In genomic region chr14:88269816-88270416, GRCh38 we compare ENCODE assay signal across 1 cellular context.
TF ChIP-seq lines count a peak whose summit lies in the region.

No MANE protein-coding gene starts in this region.

TF ChIP-seq in WTC11, 78 proteins besides CTCF, POLR2A, EP300 and RAD21 (continued from another document):
- TF ChIP-seq, protein P1, sequence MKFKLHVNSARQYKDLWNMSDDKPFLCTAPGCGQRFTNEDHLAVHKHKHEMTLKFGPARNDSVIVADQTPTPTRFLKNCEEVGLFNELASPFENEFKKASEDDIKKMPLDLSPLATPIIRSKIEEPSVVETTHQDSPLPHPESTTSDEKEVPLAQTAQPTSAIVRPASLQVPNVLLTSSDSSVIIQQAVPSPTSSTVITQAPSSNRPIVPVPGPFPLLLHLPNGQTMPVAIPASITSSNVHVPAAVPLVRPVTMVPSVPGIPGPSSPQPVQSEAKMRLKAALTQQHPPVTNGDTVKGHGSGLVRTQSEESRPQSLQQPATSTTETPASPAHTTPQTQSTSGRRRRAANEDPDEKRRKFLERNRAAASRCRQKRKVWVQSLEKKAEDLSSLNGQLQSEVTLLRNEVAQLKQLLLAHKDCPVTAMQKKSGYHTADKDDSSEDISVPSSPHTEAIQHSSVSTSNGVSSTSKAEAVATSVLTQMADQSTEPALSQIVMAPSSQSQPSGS (CRISPR knock-in tag; IDR thresholded peaks at IDR 0.05; ENCODE audit: borderline replicate concordance, low read depth): no peak
- TF ChIP-seq CBFB (CRISPR knock-in tag; IDR thresholded peaks at IDR 0.05; ENCODE audit: low read depth) (no peak), SP1 (CRISPR knock-in tag; conservative IDR thresholded peaks at IDR 0.05) (no peak), GTF2I (CRISPR knock-in tag; conservative IDR thresholded peaks at IDR 0.05) (no peak), NR1H2 (CRISPR knock-in tag; IDR thresholded peaks at IDR 0.05) (no peak), ZNF138 (CRISPR knock-in tag; conservative IDR thresholded peaks at IDR 0.05) (no peak), FOXP1 (CRISPR knock-in tag; IDR thresholded peaks at IDR 0.05; ENCODE audit: borderline replicate concordance) (no peak), SMAD4 (CRISPR knock-in tag; IDR thresholded peaks at IDR 0.05) (no peak), MXD4 (CRISPR knock-in tag; IDR thresholded peaks at IDR 0.05; ENCODE audit: borderline replicate concordance) (no peak)
